ENCODE assay signal across 11 cellular contexts in genomic region chr4:169663894-169664293, GRCh38. TPM values are rescaled to one million over a fixed set of nuclear protein-coding genes. Genes with fewer than 3 reads are reported as not detected.
A peak's percentile ranks its signal among the peaks of the same experiment; 100 is the strongest.
DNase-seq lines count a peak whose midpoint lies in the region; ATAC-seq and TF ChIP-seq lines count a peak whose summit lies in the region.
"Had no signal": no experiment of that assay in that cellular context is flagged by ENCODE, and none has a peak within 500 bp of the region (broad histone marks: within the 10 kb centered on the region; RNA-seq: fewer than 3 reads in every experiment).

No MANE protein-coding gene starts in this region.

- H3K36me3 ChIP-seq in SK-N-MC (ENCODE audit: insufficient read depth, low read length) = peaks cover 23% of the 10 kb centered on the region
- H3K36me3 ChIP-seq in psoas muscle (ENCODE audit: insufficient read depth in 1 of 2, low read depth in 1 of 2) = no peaks in the 10 kb centered on the region

- POLR2A ChIA-PET in activated CD4-positive, alpha-beta T cell treated with anti-CD3 and anti-CD28 coated beads, Interleukin-2, amount 10 ng/mL, durations not matched to agents 7 days and 5 days (lab: Charles Lee) = no interaction called here

- no peak overlapping the region for H3K4me3 Mint-ChIP-seq in activated CD4-positive, alpha-beta T cell treated with anti-CD3 and anti-CD28 coated beads, Interleukin-2, amount 10 ng/mL, durations not matched to agents 24 days and 14 days
- no peak overlapping the region for H3K4me3 Mint-ChIP-seq in activated CD4-positive, alpha-beta T cell treated with anti-CD3 and anti-CD28 coated beads, Interleukin-2, amount 10 ng/mL, durations not matched to agents 7 days and 5 days

- H3K4me1 Mint-ChIP-seq in activated CD4-positive, alpha-beta T cell treated with anti-CD3 and anti-CD28 coated beads, Interleukin-2, amount 10 ng/mL, durations not matched to agents 24 days and 14 days = peaks cover 23% of the 10 kb centered on the region
- peaks cover 27% of the 10 kb centered on the region for H3K4me1 Mint-ChIP-seq in activated CD4-positive, alpha-beta T cell treated with anti-CD3 and anti-CD28 coated beads, Interleukin-2, amount 10 ng/mL, durations not matched to agents 7 days and 5 days

- peak overlapping the region; percentile 58 for H3K9ac ChIP-seq in SK-N-MC (ENCODE audit: insufficient read length)

- no peaks in the 10 kb centered on the region for H3K9me3 ChIP-seq in SK-N-MC (ENCODE audit: low read depth, low read length)
- H3K9me3 ChIP-seq in psoas muscle = peaks cover 5% of the 10 kb centered on the region

- peaks cover 48% of the 10 kb centered on the region for H3K4me1 ChIP-seq in psoas muscle

- no peak for TF ChIP-seq CTCF in psoas muscle (IDR thresholded peaks at IDR 0.05)

- DNase-seq in HT1080 (ENCODE audit: low read depth) (peak; percentile 65), SK-N-MC (ENCODE audit: low read depth, low spot score) (no peak), epithelial cell of prostate (ENCODE audit: low read depth, low spot score) (peak; percentile 1), psoas muscle (no peak), NCI-H345 treated with DMSO at 0.1 percent for 48 hours (lab: John Stamatoyannopoulos, UW; ENCODE audit: unreplicated experiment) (no peak)
- DNase-seq in activated CD4-positive, alpha-beta T cell treated with anti-CD3 and anti-CD28 coated beads, Interleukin-2, amount 10 ng/mL, durations not matched to agents 24 days and 14 days = no peak
- DNase-seq in activated CD4-positive, alpha-beta T cell treated with anti-CD3 and anti-CD28 coated beads, Interleukin-2, amount 10 ng/mL, durations not matched to agents 7 days and 5 days = no peak
- DNase-seq: activated gamma-delta T cell treated with Interleukin-2 at 50 U/mL for 16 hours; effector CD4-positive, alpha-beta T cell; stimulated activated CD4-positive, alpha-beta T cell treated with anti-CD3 and anti-CD28 coated beads, Interleukin-12 subunit alpha, Interleukin-12 subunit beta, amount 100 ng/mL, for 4 hours; stimulated activated CD8-positive, alpha-beta memory T cell treated with anti-CD3 and anti-CD28 coated beads, Interleukin-4, amount 100 ng/mL, for 48 hours had no signal

- CTCF ChIA-PET in activated CD4-positive, alpha-beta T cell treated with anti-CD3 and anti-CD28 coated beads, Interleukin-2, amount 10 ng/mL, durations not matched to agents 7 days and 5 days (lab: Charles Lee) = interaction anchor here (0.6 kb wide), 1 partner anchor 87 kb away, joined by 3 read pairs; no protein-coding TSS in a partner anchor

- H3K9me3 Mint-ChIP-seq in activated CD4-positive, alpha-beta T cell treated with anti-CD3 and anti-CD28 coated beads, Interleukin-2, amount 10 ng/mL, durations not matched to agents 24 days and 14 days = no peaks in the 10 kb centered on the region
- H3K9me3 Mint-ChIP-seq in activated CD4-positive, alpha-beta T cell treated with anti-CD3 and anti-CD28 coated beads, Interleukin-2, amount 10 ng/mL, durations not matched to agents 7 days and 5 days = peaks cover 3% of the 10 kb centered on the region

- intact Hi-C loops in psoas muscle (cut with DNase I) = no loop called here
- intact Hi-C loops in activated CD4-positive, alpha-beta T cell treated with anti-CD3 and anti-CD28 coated beads, Interleukin-2, amount 10 ng/mL, durations not matched to agents 24 days and 14 days (cut with micrococcal nuclease) = no loop called here

- no peaks in the 10 kb centered on the region for H3K27me3 Mint-ChIP-seq in activated CD4-positive, alpha-beta T cell treated with anti-CD3 and anti-CD28 coated beads, Interleukin-2, amount 10 ng/mL, durations not matched to agents 24 days and 14 days
- no peaks in the 10 kb centered on the region for H3K27me3 Mint-ChIP-seq in activated CD4-positive, alpha-beta T cell treated with anti-CD3 and anti-CD28 coated beads, Interleukin-2, amount 10 ng/mL, durations not matched to agents 7 days and 5 days

- no peak overlapping the region for H3K27ac Mint-ChIP-seq in activated CD4-positive, alpha-beta T cell treated with anti-CD3 and anti-CD28 coated beads, Interleukin-2, amount 10 ng/mL, durations not matched to agents 24 days and 14 days
- no peak overlapping the region for H3K27ac Mint-ChIP-seq in activated CD4-positive, alpha-beta T cell treated with anti-CD3 and anti-CD28 coated beads, Interleukin-2, amount 10 ng/mL, durations not matched to agents 7 days and 5 days

- H3K36me3 Mint-ChIP-seq in activated CD4-positive, alpha-beta T cell treated with anti-CD3 and anti-CD28 coated beads, Interleukin-2, amount 10 ng/mL, durations not matched to agents 24 days and 14 days (ENCODE audit: low read depth) = peaks cover 24% of the 10 kb centered on the region
- H3K36me3 Mint-ChIP-seq in activated CD4-positive, alpha-beta T cell treated with anti-CD3 and anti-CD28 coated beads, Interleukin-2, amount 10 ng/mL, durations not matched to agents 7 days and 5 days (ENCODE audit: low read depth) = peaks cover 22% of the 10 kb centered on the region

- peak overlapping the region; percentile 96 for H3K27ac ChIP-seq in SK-N-MC
- peak overlapping the region; percentile 17 for H3K27ac ChIP-seq in epithelial cell of prostate
- peak overlapping the region; percentile 47 for H3K27ac ChIP-seq in psoas muscle

- H3K27me3 ChIP-seq in psoas muscle (ENCODE audit: insufficient read depth in 3 of 3, low read length in 2 of 3) = no peaks in the 10 kb centered on the region

- H3K4me3 ChIP-seq in SK-N-MC (peak overlapping the region; percentile 71), psoas muscle (no peak overlapping the region)

- WGBS in psoas muscle, 3 donors = 78 to 83% (median 81%) methylated on average over 3 of the region's 3 CpGs

- ATAC-seq in psoas muscle = no peak

RNA-seq across cellular contexts. Expression of gene CLCN3, which starts 43.5 kb away (rescaled TPM):
- 16.5 and 21.8 TPM in 2 replicates for total RNA-seq in HT1080 (2014; rRNA removed; shearing (Covaris generic))
- 23.9 and 32.7 TPM in 2 replicates for polyA plus RNA-seq in HT1080 (2015; cell fraction: cytosol; rRNA removed)
- 34.8 and 37.4 TPM in 2 replicates for polyA plus RNA-seq in HT1080 (2015; cell fraction: nucleus; rRNA removed)
- 10 to 100 TPM; 24.3 to 32.3 (median 25.6) TPM for total RNA-seq in psoas muscle
- polyA plus RNA-seq in psoas muscle = 10 to 100 TPM in 2 of 3 donors, 1 to 10 TPM in 1; 7.9 to 23.5 (median 10.5) TPM
- total RNA-seq in activated CD4-positive, alpha-beta T cell treated with anti-CD3 and anti-CD28 coated beads, Interleukin-2, amount 10 ng/mL, durations not matched to agents 24 days and 14 days = 26.6 and 28.1 TPM in 2 replicates
- 10 to 100 TPM; 27.9 to 28.6 TPM for total RNA-seq in activated CD4-positive, alpha-beta T cell treated with anti-CD3 and anti-CD28 coated beads, Interleukin-2, amount 10 ng/mL, durations not matched to agents 7 days and 5 days

RNA-seq across cellular contexts. Expression of gene NEK1, which starts 51.5 kb away (rescaled TPM):
- total RNA-seq in HT1080 (2014; rRNA removed; shearing (Covaris generic)) = 3.0 and 4.4 TPM in 2 replicates
- polyA plus RNA-seq in HT1080 (2015; cell fraction: cytosol; rRNA removed) = 4.7 and 6.1 TPM in 2 replicates
- polyA plus RNA-seq in HT1080 (2015; cell fraction: nucleus; rRNA removed) = 6.6 and 8.7 TPM in 2 replicates
- total RNA-seq in psoas muscle = 1 to 10 TPM; 7.6 to 8.8 (median 8.3) TPM
- 1 to 10 TPM; 3.0 to 3.6 (median 3.4) TPM for polyA plus RNA-seq in psoas muscle
- total RNA-seq in activated CD4-positive, alpha-beta T cell treated with anti-CD3 and anti-CD28 coated beads, Interleukin-2, amount 10 ng/mL, durations not matched to agents 24 days and 14 days = 8.6 and 11.1 TPM in 2 replicates
- total RNA-seq in activated CD4-positive, alpha-beta T cell treated with anti-CD3 and anti-CD28 coated beads, Interleukin-2, amount 10 ng/mL, durations not matched to agents 7 days and 5 days = 10 to 100 TPM; 15.1 to 15.4 TPM

Comparison
In these comparisons a context has a peak if more than half of its experiments do, and no peak if none do; other contexts are left out.
1. DNase-seq: peak in HT1080 (single experiment) and epithelial cell of prostate (single experiment); none in SK-N-MC (single experiment), psoas muscle (0 of 2), activated CD4-positive, alpha-beta T cell treated with anti-CD3 and anti-CD28 coated beads, Interleukin-2, amount 10 ng/mL, durations not matched to agents 24 days and 14 days (single experiment), NCI-H345 treated with DMSO at 0.1 percent for 48 hours (single experiment) and activated CD4-positive, alpha-beta T cell treated with anti-CD3 and anti-CD28 coated beads, Interleukin-2, amount 10 ng/mL, durations not matched to agents 7 days and 5 days (single experiment).
2. H3K27ac ChIP-seq: peak in every context shown above with its lines; median percentile 96 in SK-N-MC; 47 in psoas muscle; 17 in epithelial cell of prostate.